ENCODE assay signal across 18 cellular contexts in the genomic region with DNA sequence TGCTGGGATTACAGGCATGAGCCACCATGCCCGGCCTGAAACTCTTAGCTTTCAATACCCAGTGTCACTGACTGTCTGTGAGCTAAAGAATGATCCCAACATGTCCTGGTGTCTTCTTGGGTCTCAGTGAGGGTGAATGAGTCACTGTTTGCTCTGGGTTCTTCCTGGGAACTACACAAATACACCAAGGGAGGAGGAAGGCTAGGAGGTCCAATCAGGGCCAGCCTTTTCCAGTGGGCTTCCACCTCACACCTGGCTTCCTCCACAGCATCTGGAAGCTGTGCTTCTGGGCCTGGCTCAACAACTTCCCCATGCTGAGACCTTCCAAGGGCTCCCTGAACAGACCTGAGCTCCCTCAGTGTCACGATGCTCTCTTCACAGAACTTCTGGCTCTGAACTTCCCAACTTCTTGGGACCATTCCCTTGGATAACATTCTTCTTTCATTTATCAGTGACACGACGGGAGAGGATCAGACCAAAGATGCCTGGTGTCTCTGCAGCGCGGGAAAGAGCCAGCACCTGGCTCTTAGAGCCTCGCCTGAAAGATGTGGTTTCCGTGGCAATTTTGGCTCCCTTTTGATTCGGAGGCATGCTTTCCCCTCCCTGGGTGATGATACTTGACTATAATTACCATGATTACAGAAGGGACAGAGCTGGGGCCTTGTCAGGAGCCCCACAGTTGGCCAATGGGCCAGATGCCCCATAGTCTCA. TPM values are rescaled to one million over a fixed set of nuclear protein-coding genes. Genes with fewer than 3 reads are reported as not detected.
A peak's percentile ranks its signal among the peaks of the same experiment; 100 is the strongest.
DNase-seq lines count a peak whose midpoint lies in the region; ATAC-seq and TF ChIP-seq lines count a peak whose summit lies in the region.
"Had no signal": no experiment of that assay in that cellular context is flagged by ENCODE, and none has a peak within 500 bp of the region (broad histone marks: within the 10 kb centered on the region; RNA-seq: fewer than 3 reads in every experiment).

No MANE protein-coding gene starts in this region.

- H3K4ac ChIP-seq in neuronal stem cell (ENCODE audit: low read length) = no peak overlapping the region

- DNase-seq in CD4-positive, alpha-beta T cell = no peak
- DNase-seq in EL (peak; percentile 19), NCI-H2196 (lab: John Stamatoyannopoulos, UW; ENCODE audit: unreplicated experiment) (peak; percentile 74), neuronal stem cell (ENCODE audit: low spot score) (no peak), posterior vena cava (ENCODE audit: low spot score) (no peak), activated gamma-delta T cell treated with Interleukin-2 at 50 U/mL for 16 hours (no peak)
- no peak for DNase-seq in central memory CD8-positive, alpha-beta T cell (ENCODE audit: low spot score in 2 of 2)
- DNase-seq: activated CD4-positive, alpha-beta memory T cell treated with anti-CD3 and anti-CD28 coated beads for 36 hours; AML-193; heart right ventricle; left lung; NCI-H1048; stomach; T-helper 9 cell had no signal

- no peak overlapping the region for H3K23ac ChIP-seq in neuronal stem cell (ENCODE audit: low read depth, low read length, poor library complexity)

- intact Hi-C loops in CD4-positive, alpha-beta T cell (cut with DNase I, micrococcal nuclease) = no loop called here
- intact Hi-C loops in posterior vena cava (cut with DNase I) = no loop called here

- H3K27ac Mint-ChIP-seq in CD4-positive, alpha-beta T cell = no peak overlapping the region
- peak overlapping the region; percentile 68 for H3K27ac Mint-ChIP-seq in central memory CD8-positive, alpha-beta T cell (ENCODE audit: low read depth)
- H3K27ac Mint-ChIP-seq: activated CD4-positive, alpha-beta memory T cell treated with anti-CD3 and anti-CD28 coated beads for 36 hours; activated naive CD4-positive, alpha-beta T cell treated with anti-CD3 and anti-CD28 coated beads, Interleukin-2, amount 50 U/mL, for 24 hours; neural progenitor cell had no signal

- H4K91ac ChIP-seq in neuronal stem cell (ENCODE audit: low read depth, low read length, poor library complexity) = no peak overlapping the region

- H2AK5ac ChIP-seq in neuronal stem cell (ENCODE audit: low read depth, low read length) = no peak overlapping the region

- H3K27me3 Mint-ChIP-seq in CD4-positive, alpha-beta T cell = no peaks in the 10 kb centered on the region
- no peaks in the 10 kb centered on the region for H3K27me3 Mint-ChIP-seq in central memory CD8-positive, alpha-beta T cell
- H3K27me3 Mint-ChIP-seq: activated CD4-positive, alpha-beta memory T cell treated with anti-CD3 and anti-CD28 coated beads for 36 hours; activated naive CD4-positive, alpha-beta T cell treated with anti-CD3 and anti-CD28 coated beads, Interleukin-2, amount 50 U/mL, for 24 hours had no signal

- peaks cover 17 to 66% of the 10 kb centered on the region in 2 donors for H3K36me3 ChIP-seq in neuronal stem cell (replicated peaks in 1 of 2; ENCODE audit: control insufficient read depth in 2 of 2, insufficient read depth in 2 of 2, low read length in 2 of 2)
- H3K36me3 ChIP-seq: neural progenitor cell had no signal

- H3K79me1 ChIP-seq in neuronal stem cell (ENCODE audit: low read depth, low read length) = no peaks in the 10 kb centered on the region

- H4K8ac ChIP-seq in neuronal stem cell (ENCODE audit: low read depth, low read length) = no peak overlapping the region

- H3K9ac ChIP-seq in neuronal stem cell (ENCODE audit: low read depth, low read length, poor library complexity) = no peak overlapping the region
- H3K9ac ChIP-seq: neural progenitor cell had no signal

- no peaks in the 10 kb centered on the region for H3K27me3 ChIP-seq in CD4-positive, alpha-beta T cell (ENCODE audit: control insufficient read depth, insufficient read depth, low read length)
- no peaks in the 10 kb centered on the region for H3K27me3 ChIP-seq in neuronal stem cell (ENCODE audit: control insufficient read depth in 3 of 3, insufficient read depth in 3 of 3, low read depth in 1 of 3, low read length in 3 of 3)
- H3K27me3 ChIP-seq: heart right ventricle, left lung, neural progenitor cell, stomach had no signal

- peaks cover 23% of the 10 kb centered on the region for H3K4me1 Mint-ChIP-seq in CD4-positive, alpha-beta T cell (ENCODE audit: low read depth)
- peaks cover 12% of the 10 kb centered on the region for H3K4me1 Mint-ChIP-seq in central memory CD8-positive, alpha-beta T cell

- H2AFZ ChIP-seq in neuronal stem cell (ENCODE audit: low read length) = no peak overlapping the region
- H2AFZ ChIP-seq: neural progenitor cell had no signal

- ATAC-seq in CD4-positive, alpha-beta T cell (ENCODE audit: poor library complexity) = peak; percentile 26
- peak; percentile 24 for ATAC-seq in central memory CD8-positive, alpha-beta T cell (replicated peaks; ENCODE audit: extremely low read depth, poor library complexity, severe bottlenecking)
- ATAC-seq in HG03159 (IDR thresholded peaks at IDR 0.05; ENCODE audit: unreplicated experiment) = no peak
- ATAC-seq: left lung, sciatic nerve had no signal

- no peak for TF ChIP-seq CTCF in CD4-positive, alpha-beta T cell (IDR thresholded peaks at IDR 0.05)

- CTCF ChIA-PET in CD4-positive, alpha-beta T cell (lab: Charles Lee) = no interaction called here

- peaks cover 88% of the 10 kb centered on the region for H3K36me3 Mint-ChIP-seq in CD4-positive, alpha-beta T cell (ENCODE audit: low read depth)
- H3K36me3 Mint-ChIP-seq in central memory CD8-positive, alpha-beta T cell (ENCODE audit: insufficient read depth) = peaks cover 33% of the 10 kb centered on the region

- no peak overlapping the region for H3K18ac ChIP-seq in neuronal stem cell (ENCODE audit: low read length)

- H3K14ac ChIP-seq in neuronal stem cell (ENCODE audit: low read length) = no peak overlapping the region

- no peaks in the 10 kb centered on the region for H3K9me3 Mint-ChIP-seq in CD4-positive, alpha-beta T cell
- H3K9me3 Mint-ChIP-seq in central memory CD8-positive, alpha-beta T cell = no peaks in the 10 kb centered on the region
- H3K9me3 Mint-ChIP-seq: activated CD4-positive, alpha-beta memory T cell treated with anti-CD3 and anti-CD28 coated beads for 36 hours; activated naive CD4-positive, alpha-beta T cell treated with anti-CD3 and anti-CD28 coated beads, Interleukin-2, amount 50 U/mL, for 24 hours; neural progenitor cell had no signal

- H2BK15ac ChIP-seq in neuronal stem cell (ENCODE audit: low read length) = no peak overlapping the region

- H2BK5ac ChIP-seq in neuronal stem cell (ENCODE audit: low read length) = no peak overlapping the region

- no peak overlapping the region for H2BK12ac ChIP-seq in neuronal stem cell (ENCODE audit: low read length)

- peaks cover 6 to 13% of the 10 kb centered on the region in 2 donors for H3K4me1 ChIP-seq in neuronal stem cell (ENCODE audit: control insufficient read depth in 2 of 2, insufficient read depth in 1 of 2, low read depth in 1 of 2, low read length in 2 of 2)
- H3K4me1 ChIP-seq: left lung, stomach had no signal

- H3K4me3 Mint-ChIP-seq in CD4-positive, alpha-beta T cell = no peak overlapping the region
- no peak overlapping the region for H3K4me3 Mint-ChIP-seq in central memory CD8-positive, alpha-beta T cell
- H3K4me3 Mint-ChIP-seq: activated CD4-positive, alpha-beta memory T cell treated with anti-CD3 and anti-CD28 coated beads for 36 hours; activated naive CD4-positive, alpha-beta T cell treated with anti-CD3 and anti-CD28 coated beads, Interleukin-2, amount 50 U/mL, for 24 hours; neural progenitor cell had no signal

- H3K4me2 ChIP-seq in neuronal stem cell (ENCODE audit: insufficient read depth, low read length, poor library complexity, severe bottlenecking) = no peak overlapping the region
- H3K4me2 ChIP-seq: neural progenitor cell had no signal

- POLR2A ChIA-PET in CD4-positive, alpha-beta T cell (lab: Charles Lee) = interaction anchor here (0.5 to 0.6 kb wide), 2 partner anchors 214 to 325 kb away, joined by 4 to 5 read pairs; no protein-coding TSS in a partner anchor

- no peaks in the 10 kb centered on the region for H3K9me3 ChIP-seq in CD4-positive, alpha-beta T cell (ENCODE audit: control insufficient read depth, low read length)
- H3K9me3 ChIP-seq in neuronal stem cell (replicated peaks in 1 of 2; ENCODE audit: control insufficient read depth in 2 of 2, insufficient read depth in 1 of 2, low read depth in 1 of 2, low read length in 2 of 2) = no peaks in the 10 kb centered on the region
- H3K9me3 ChIP-seq: heart right ventricle, left lung, stomach had no signal

- no peak overlapping the region for H3K4me3 ChIP-seq in neuronal stem cell (ENCODE audit: low read length in 2 of 2)
- H3K4me3 ChIP-seq: heart right ventricle, left lung, neural progenitor cell, stomach had no signal

- H3K27ac ChIP-seq in CD4-positive, alpha-beta T cell (ENCODE audit: low read depth, low read length) = no peak overlapping the region
- no peak overlapping the region for H3K27ac ChIP-seq in neuronal stem cell (replicated peaks; ENCODE audit: low read length)
- H3K27ac ChIP-seq: heart right ventricle, left lung, neural progenitor cell, stomach had no signal

- no peak overlapping the region for H2BK120ac ChIP-seq in neuronal stem cell (ENCODE audit: low read depth, low read length)

- WGBS in neuronal stem cell (ENCODE audit: extremely low coverage in 2 of 2, insufficient read length in 2 of 2, insufficient replicate concordance in 1 of 2), 2 donors = no CpG with 5 or more reads among the region's 9 CpGs

RNA-seq across cellular contexts. Expression of a gene that starts 22.3 kb away (rescaled TPM):
- 1 to 10 TPM; 3.2 to 3.7 TPM for total RNA-seq in CD4-positive, alpha-beta T cell
- 0.10 TPM for polyA plus RNA-seq in neuronal stem cell (2013, experiment 1 of 2)
- polyA plus RNA-seq in neuronal stem cell (2013, experiment 2 of 2) = 0.15 TPM
- not detected for total RNA-seq in posterior vena cava
- total RNA-seq: activated CD4-positive, alpha-beta memory T cell treated with anti-CD3 and anti-CD28 coated beads for 36 hours; left lung; sciatic nerve had no signal
- polyA plus RNA-seq: stomach had no signal

RNA-seq across cellular contexts. Expression of a gene that starts 32.4 kb away (rescaled TPM):
- 1 to 10 TPM; 5.5 to 6.5 TPM for total RNA-seq in CD4-positive, alpha-beta T cell
- 1,851 TPM for polyA plus RNA-seq in neuronal stem cell (2013, experiment 1 of 2)
- 1,853 TPM for polyA plus RNA-seq in neuronal stem cell (2013, experiment 2 of 2)
- total RNA-seq in posterior vena cava = 10 to 100 TPM; 16.6 to 28.9 TPM

Comparison
In these comparisons a context has a peak if more than half of its experiments do, and no peak if none do; other contexts are left out.
1. DNase-seq: peak in EL (single experiment) and NCI-H2196 (single experiment); none in CD4-positive, alpha-beta T cell (0 of 10), central memory CD8-positive, alpha-beta T cell (0 of 2), neuronal stem cell (single experiment), posterior vena cava (single experiment) and activated gamma-delta T cell treated with Interleukin-2 at 50 U/mL for 16 hours (single experiment).